ENCODE assay signal across 16 cellular contexts in the genomic region with DNA sequence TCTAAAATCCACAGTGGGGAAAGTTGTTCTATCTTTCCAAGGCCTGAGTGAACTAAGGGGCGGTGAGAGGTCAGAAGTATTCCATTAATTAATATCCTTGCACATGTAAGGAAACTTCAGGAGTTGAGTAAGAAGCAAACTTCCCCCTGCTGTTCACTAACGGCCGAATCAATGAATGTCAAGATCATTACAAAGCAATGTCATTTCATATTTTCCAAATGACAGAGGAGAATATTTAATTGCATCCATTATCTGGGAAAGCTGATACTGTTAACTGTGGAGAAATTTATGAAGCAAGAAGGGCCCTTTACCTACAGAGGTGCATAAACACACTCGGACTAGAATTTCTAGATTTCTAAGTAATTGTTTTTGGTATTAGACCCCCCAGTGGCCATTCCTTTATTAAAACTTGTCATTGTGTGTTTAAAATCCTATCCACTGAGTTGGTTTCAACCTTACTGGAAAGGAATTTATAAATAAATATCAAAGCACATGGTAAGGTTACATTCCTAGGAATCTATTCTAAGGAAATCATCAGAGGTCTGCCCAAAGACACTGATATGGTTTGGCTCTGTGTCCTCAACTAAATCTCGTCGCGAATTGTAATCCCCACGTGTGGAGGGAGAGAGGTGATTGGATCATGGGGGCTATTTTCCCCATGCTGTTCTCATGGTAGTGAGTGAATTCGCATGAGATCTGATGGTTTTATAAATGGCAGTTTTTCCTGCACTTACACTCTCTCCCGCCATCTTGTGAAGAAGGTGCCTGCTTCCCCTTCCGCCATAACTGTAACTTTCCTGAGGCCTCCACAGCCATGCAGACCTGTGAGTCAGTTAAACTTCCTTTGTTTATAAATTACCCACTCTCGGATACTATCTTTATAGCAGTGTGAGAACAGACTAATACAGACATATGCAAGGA. TPM values are rescaled to one million over a fixed set of nuclear protein-coding genes. Genes with fewer than 3 reads are reported as not detected.
A peak's percentile ranks its signal among the peaks of the same experiment; 100 is the strongest.
DNase-seq lines count a peak whose midpoint lies in the region; ATAC-seq and TF ChIP-seq lines count a peak whose summit lies in the region.
"Had no signal": no experiment of that assay in that cellular context is flagged by ENCODE, and none has a peak within 500 bp of the region (broad histone marks: within the 10 kb centered on the region; RNA-seq: fewer than 3 reads in every experiment).

No MANE protein-coding gene starts in this region.

- no peak overlapping the region for H3K4me2 ChIP-seq in hepatocyte

- no peak overlapping the region for H2AFZ ChIP-seq in hepatocyte

- ATAC-seq in HG03280 (IDR thresholded peaks at IDR 0.05; ENCODE audit: unreplicated experiment), result no peak
- ATAC-seq: activated CD4-positive, alpha-beta T cell treated with anti-CD3 and anti-CD28 coated beads for 36 hours; activated T-cell treated with anti-CD3 and anti-CD28 coated beads, Interleukin-2, amount 50 U/mL, for 4 hours; left colon had no signal

- no peaks in the 10 kb centered on the region for H4K20me1 ChIP-seq in hepatocyte (ENCODE audit: insufficient read depth, poor library complexity, severe bottlenecking)

- no peak for TF ChIP-seq CTCF in hepatocyte (IDR thresholded peaks at IDR 0.05; ENCODE audit: poor library complexity)

- H3K36me3 ChIP-seq in hepatocyte (replicated peaks; ENCODE audit: insufficient read depth, low read depth), result no peaks in the 10 kb centered on the region
- H3K36me3 ChIP-seq: BE2C, uterus had no signal

- no peak overlapping the region for H3K4me3 ChIP-seq in hepatocyte
- H3K4me3 ChIP-seq: uterus had no signal

- H3K4me1 ChIP-seq in hepatocyte (ENCODE audit: insufficient read depth), result no peaks in the 10 kb centered on the region
- H3K4me1 ChIP-seq: BE2C, uterus had no signal

- DNase-seq in AG08395 (ENCODE audit: low spot score) (peak; percentile 31), LHCN-M2 (ENCODE audit: low read depth) (peak; percentile 76), amniotic epithelial cell (ENCODE audit: low read depth) (peak; percentile 60), hepatocyte (ENCODE audit: low spot score) (no peak), DMS53 treated with DMSO at 0.1 percent for 48 hours (lab: John Stamatoyannopoulos, UW; ENCODE audit: unreplicated experiment) (no peak), inferior parietal cortex (ENCODE audit: extremely low spot score) (no peak)
- no peak for DNase-seq in activated CD4-positive, alpha-beta T cell treated with anti-CD3 and anti-CD28 coated beads for 4 hours
- DNase-seq: activated CD4-positive, alpha-beta T cell treated with anti-CD3 and anti-CD28 coated beads for 36 hours; activated T-cell treated with anti-CD3 and anti-CD28 coated beads, Interleukin-2, amount 50 U/mL, for 4 hours; anterior cingulate cortex; BE2C; DMS79 treated with DMSO at 0.1 percent for 48 hours; left colon; T-helper 1 cell; uterus had no signal

- H3K9me2 ChIP-seq in hepatocyte (replicated peaks; ENCODE audit: insufficient read depth), result no peaks in the 10 kb centered on the region

- no peaks in the 10 kb centered on the region for H3K27me3 ChIP-seq in hepatocyte
- H3K27me3 ChIP-seq: BE2C, uterus had no signal

- 81% methylated on average over 12 of the region's 12 CpGs for WGBS in hepatocyte (ENCODE audit: low lambda C conversion rate, missing lambda C conversion rate)

- H3K9me3 ChIP-seq in hepatocyte (ENCODE audit: low read depth), result no peaks in the 10 kb centered on the region
- H3K9me3 ChIP-seq: BE2C, uterus had no signal

- H3K27ac ChIP-seq in hepatocyte, result peak overlapping the region; percentile 8
- H3K27ac ChIP-seq: uterus had no signal

- H3K79me2 ChIP-seq in hepatocyte, result no peaks in the 10 kb centered on the region

RNA-seq across cellular contexts. Expression of gene SMURF2, which starts 20.4 kb away (rescaled TPM):
- total RNA-seq in LHCN-M2 (2014; rRNA removed) (70.0 and 79.4 TPM in 2 replicates), hepatocyte (26.0 and 31.3 TPM in 2 replicates)
- 48.3 TPM for polyA plus RNA-seq in LHCN-M2 (2012)
- 14.3 and 17.1 TPM in 2 replicates for polyA plus RNA-seq in hepatocyte

Comparison
In these comparisons a context has a peak if more than half of its experiments do, and no peak if none do; other contexts are left out.
1. DNase-seq: peak in AG08395 (single experiment), LHCN-M2 (single experiment) and amniotic epithelial cell (single experiment); none in hepatocyte (single experiment), DMS53 treated with DMSO at 0.1 percent for 48 hours (single experiment), inferior parietal cortex (single experiment) and activated CD4-positive, alpha-beta T cell treated with anti-CD3 and anti-CD28 coated beads for 4 hours (0 of 2).